Comparison of ENCODE assay signal across 9 cellular contexts in the genomic region with DNA sequence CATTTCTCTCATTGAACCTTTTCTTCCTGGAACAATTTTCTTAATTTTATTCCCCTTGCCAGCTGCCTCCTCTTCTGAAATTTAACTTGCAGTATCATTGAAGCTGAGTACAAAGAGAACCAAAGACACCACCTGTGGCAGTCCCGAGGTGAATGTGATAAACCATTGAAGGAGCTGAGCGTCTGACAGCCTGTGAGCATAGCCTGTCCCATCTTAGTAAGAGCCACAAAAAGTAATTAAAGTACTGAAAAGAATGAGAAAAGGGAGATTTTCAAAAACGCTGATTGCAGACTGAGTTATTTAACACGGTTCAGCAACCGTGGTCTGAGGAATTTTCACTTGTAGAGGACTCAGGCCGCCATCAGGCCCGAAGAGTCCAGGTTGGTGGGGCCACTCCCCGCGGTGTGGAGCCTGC. TPM values are rescaled to one million over a fixed set of nuclear protein-coding genes. Genes with fewer than 3 reads are reported as not detected.
DNase-seq lines count a peak whose midpoint lies in the region; ATAC-seq and TF ChIP-seq lines count a peak whose summit lies in the region.
"Had no signal": no experiment of that assay in that cellular context is flagged by ENCODE, and none has a peak within 500 bp of the region (broad histone marks: within the 10 kb centered on the region; RNA-seq: fewer than 3 reads in every experiment).

No MANE protein-coding gene starts in this region.

- TF ChIP-seq POLR2A in heart left ventricle (IDR thresholded peaks at IDR 0.05) (no peak), transverse colon (IDR thresholded peaks at IDR 0.05) (no peak)

- ATAC-seq in heart left ventricle (no peak), Right ventricle myocardium inferior (no peak), memory B cell (ENCODE audit: low read depth) (no peak)

- H3K9me3 Mint-ChIP-seq in activated naive CD8-positive, alpha-beta T cell treated with anti-CD3 and anti-CD28 coated beads for 36 hours, result peaks cover 2% of the 10 kb centered on the region
- H3K9me3 Mint-ChIP-seq in memory B cell, result peaks cover 2% of the 10 kb centered on the region

- intact Hi-C loops in heart left ventricle (cut with DNase I) (loop anchor here in 5 of 10 donors (5.0 kb wide), 2 partner anchors 42 to 113 kb away; partner anchors contain the start of gene MXRA7 (in 4 of the 5)), Right ventricle myocardium inferior (cut with DNase I) (loop anchor here (5.0 kb wide), 1 partner anchor 42 kb away; the partner anchor contains the start of gene MXRA7), transverse colon (cut with DNase I; ENCODE audit: low total_unique reads) (no loop called here)

- H3K36me3 ChIP-seq in heart left ventricle (peaks cover 0 to 7% (median 2%) of the 10 kb centered on the region in 9 donors), transverse colon (no peaks in the 10 kb centered on the region)

- H3K27me3 Mint-ChIP-seq in activated naive CD8-positive, alpha-beta T cell treated with anti-CD3 and anti-CD28 coated beads for 36 hours, result no peaks in the 10 kb centered on the region
- H3K27me3 Mint-ChIP-seq in memory B cell, result peaks cover 7% of the 10 kb centered on the region

- H3K9me3 ChIP-seq in heart left ventricle, result no peaks in the 10 kb centered on the region
- no peaks in the 10 kb centered on the region for H3K9me3 ChIP-seq in transverse colon

- in situ Hi-C loops in transverse colon (cut with MboI; ENCODE audit: low pct_ligation_motif_present in 1 of 4, low pct_unique_long_range_greater_than_20kb in 1 of 4, low sequenced_read_pairs in 3 of 4), result no loop called here

- H3K4me3 ChIP-seq in heart left ventricle (peak overlapping the region in 2 of 12 donors; percentile 52 to 60), transverse colon (peak overlapping the region in 1 of 4 donors; percentile 41), foreskin fibroblast (ENCODE audit: low read depth in 1 of 2, low read length in 2 of 2) (no peak overlapping the region)

- peak overlapping the region; percentile 87 for H3K27ac Mint-ChIP-seq in activated naive CD8-positive, alpha-beta T cell treated with anti-CD3 and anti-CD28 coated beads for 36 hours
- H3K27ac Mint-ChIP-seq in memory B cell, result peak overlapping the region; percentile 81

- 56 to 69% (median 60%) methylated on average over 9 of the region's 9 CpGs for WGBS in heart left ventricle, 4 donors
- WGBS in transverse colon (ENCODE audit: low coverage in 1 of 2), 2 donors, result 46 to 49% methylated on average over 2 to 9 of the region's 9 CpGs

- peak overlapping the region in 11 of 12 donors; percentile 79 to 95 (median 92) for H3K27ac ChIP-seq in heart left ventricle
- peak overlapping the region; percentile 89 to 96 (median 94) for H3K27ac ChIP-seq in transverse colon

- no peak for DNase-seq in heart left ventricle
- no peak for DNase-seq in Right ventricle myocardium inferior (ENCODE audit: missing footprints)
- no peak for DNase-seq in activated naive CD8-positive, alpha-beta T cell treated with anti-CD3 and anti-CD28 coated beads for 36 hours
- DNase-seq in memory B cell (ENCODE audit: low spot score in 2 of 2), result no peak
- no peak for DNase-seq in transverse colon
- DNase-seq in foreskin fibroblast, result no peak
- DNase-seq in Kasumi-1 (lab: John Stamatoyannopoulos, UW), result no peak
- no peak for DNase-seq in AML-193 (lab: John Stamatoyannopoulos, UW)
- DNase-seq: central memory CD4-positive, alpha-beta T cell had no signal

- peaks cover 32% of the 10 kb centered on the region for H3K4me1 Mint-ChIP-seq in activated naive CD8-positive, alpha-beta T cell treated with anti-CD3 and anti-CD28 coated beads for 36 hours
- peaks cover 10% of the 10 kb centered on the region for H3K4me1 Mint-ChIP-seq in memory B cell

- no peak for TF ChIP-seq EP300 in transverse colon (IDR thresholded peaks at IDR 0.05; ENCODE audit: low read depth)

- H3K4me1 ChIP-seq in heart left ventricle (peaks cover 0 to 26% (median 14%) of the 10 kb centered on the region in 12 donors), transverse colon (peaks cover 10 to 32% (median 29%) of the 10 kb centered on the region in 4 donors)

- H3K36me3 Mint-ChIP-seq in activated naive CD8-positive, alpha-beta T cell treated with anti-CD3 and anti-CD28 coated beads for 36 hours, result no peaks in the 10 kb centered on the region
- peaks cover 3% of the 10 kb centered on the region for H3K36me3 Mint-ChIP-seq in memory B cell

- TF ChIP-seq CTCF in heart left ventricle (IDR thresholded peaks at IDR 0.05) (no peak), transverse colon (IDR thresholded peaks at IDR 0.05) (no peak), foreskin fibroblast (IDR thresholded peaks at IDR 0.05; ENCODE audit: low read depth, low read length) (no peak)

- H3K27me3 ChIP-seq in heart left ventricle, result no peaks in the 10 kb centered on the region
- H3K27me3 ChIP-seq in transverse colon, result no peaks in the 10 kb centered on the region

- peak overlapping the region; percentile 91 for H3K4me3 Mint-ChIP-seq in activated naive CD8-positive, alpha-beta T cell treated with anti-CD3 and anti-CD28 coated beads for 36 hours
- peak overlapping the region; percentile 87 for H3K4me3 Mint-ChIP-seq in memory B cell

RNA-seq across cellular contexts. Expression of gene ST6GALNAC1, which starts 27.2 kb away (rescaled TPM):
- total RNA-seq in heart left ventricle (10 to 100 TPM in 1 of 9 donors, 1 to 10 TPM in 8; 1.7 to 10.3 (median 3.5) TPM), Right ventricle myocardium inferior (6.1 TPM), transverse colon (100 to 1,000 TPM; 121 to 281 (median 182) TPM)
- 1 to 10 TPM; 3.1 to 4.2 TPM for polyA plus RNA-seq in heart left ventricle
- total RNA-seq in activated naive CD8-positive, alpha-beta T cell treated with anti-CD3 and anti-CD28 coated beads for 36 hours, result not detected

RNA-seq across cellular contexts. Expression of gene MXRA7, which starts 40.0 kb away (rescaled TPM):
- total RNA-seq in heart left ventricle, result 100 to 1,000 TPM; 270 to 539 (median 466) TPM
- 100 to 1,000 TPM; 240 to 245 TPM for polyA plus RNA-seq in heart left ventricle
- 375 TPM for total RNA-seq in Right ventricle myocardium inferior
- total RNA-seq in activated naive CD8-positive, alpha-beta T cell treated with anti-CD3 and anti-CD28 coated beads for 36 hours, result 10 to 100 TPM; 13.7 to 14.8 TPM
- total RNA-seq in transverse colon, result 100 to 1,000 TPM in 1 of 4 donors, 10 to 100 TPM in 3; 31.0 to 633 (median 52.5) TPM

RNA-seq across cellular contexts. Expression of gene JMJD6, which starts 55.7 kb away (rescaled TPM):
- total RNA-seq in heart left ventricle, result 10 to 100 TPM; 32.4 to 67.0 (median 39.1) TPM
- 10 to 100 TPM; 30.1 to 75.6 TPM for polyA plus RNA-seq in heart left ventricle
- total RNA-seq in Right ventricle myocardium inferior, result 62.8 TPM
- 10 to 100 TPM; 54.6 to 55.8 TPM for total RNA-seq in activated naive CD8-positive, alpha-beta T cell treated with anti-CD3 and anti-CD28 coated beads for 36 hours
- 10 to 100 TPM; 25.4 to 58.4 (median 26.9) TPM for total RNA-seq in transverse colon

RNA-seq across cellular contexts. Expression of gene METTL23, which starts 55.9 kb away (rescaled TPM):
- 10 to 100 TPM; 22.1 to 33.7 (median 24.0) TPM for total RNA-seq in heart left ventricle
- 10 to 100 TPM; 23.8 to 26.4 TPM for polyA plus RNA-seq in heart left ventricle
- total RNA-seq in Right ventricle myocardium inferior, result 17.3 TPM
- total RNA-seq in activated naive CD8-positive, alpha-beta T cell treated with anti-CD3 and anti-CD28 coated beads for 36 hours, result 10 to 100 TPM; 30.0 to 30.6 TPM
- 10 to 100 TPM in 3 of 4 donors, not detected in 1; 11.2 to 34.1 (median 24.7) TPM for total RNA-seq in transverse colon

Comparison
In these comparisons a context has a peak if more than half of its experiments do, and no peak if none do; other contexts are left out.
1. RNA of gene ST6GALNAC1, which starts 27.2 kb away (total RNA-seq): 121 to 281 TPM in transverse colon; 6.1 TPM in Right ventricle myocardium inferior (single experiment), 1.7 to 10.3 TPM in heart left ventricle and not detected in activated naive CD8-positive, alpha-beta T cell treated with anti-CD3 and anti-CD28 coated beads for 36 hours; every median in the first group is over 10 times any median in the second.